In genomic region chr10:43304079-43304686, GRCh38 we compare ENCODE assay signal across 8 cellular contexts. TPM values are rescaled to one million over a fixed set of nuclear protein-coding genes. Genes with fewer than 3 reads are reported as not detected.
DNase-seq lines count a peak whose midpoint lies in the region; ATAC-seq, FAIRE-seq and TF ChIP-seq lines count a peak whose summit lies in the region.

No MANE protein-coding gene starts in this region.

- POLR2A ChIA-PET in CD4-positive, alpha-beta T cell (lab: Charles Lee), result interaction anchor here (1.2 to 1.7 kb wide), 3 partner anchors 10 to 44 kb away, joined by 3 to 5 read pairs (median 4); no protein-coding TSS in a partner anchor

- H3K4me3 ChIP-seq in fibroblast of mammary gland (ENCODE audit: control insufficient read depth, low read depth, low read length) (peak overlapping the region; percentile 27), pancreas (peak overlapping the region in 3 of 4 donors; percentile 9 to 42 (median 40))

- intact Hi-C loops in CD4-positive, alpha-beta T cell (cut with DNase I, micrococcal nuclease), result no loop called here
- intact Hi-C loops in pancreas (cut with DNase I), result no loop called here

- TF ChIP-seq CTCF in CD4-positive, alpha-beta T cell (IDR thresholded peaks at IDR 0.05), result no peak
- no peak for TF ChIP-seq CTCF in fibroblast of mammary gland (conservative IDR thresholded peaks at IDR 0.05; ENCODE audit: control insufficient read depth, insufficient read depth, low read depth, low read length)
- TF ChIP-seq CTCF in pancreas (IDR thresholded peaks at IDR 0.05), result no peak

- no peaks in the 10 kb centered on the region for H3K36me3 ChIP-seq in pancreas

- H3K27me3 Mint-ChIP-seq in CD4-positive, alpha-beta T cell, result peaks cover 8% of the 10 kb centered on the region
- no peaks in the 10 kb centered on the region for H3K27me3 Mint-ChIP-seq in T-helper 17 cell

- no peaks in the 10 kb centered on the region for H3K27me3 ChIP-seq in CD4-positive, alpha-beta T cell (ENCODE audit: control insufficient read depth, insufficient read depth, low read length)
- H3K27me3 ChIP-seq in pancreas, result no peaks in the 10 kb centered on the region

- H3K36me3 Mint-ChIP-seq in CD4-positive, alpha-beta T cell (ENCODE audit: low read depth), result no peaks in the 10 kb centered on the region
- H3K36me3 Mint-ChIP-seq in T-helper 17 cell (ENCODE audit: low read depth), result no peaks in the 10 kb centered on the region

- peak overlapping the region; percentile 29 for H3K27ac Mint-ChIP-seq in CD4-positive, alpha-beta T cell
- peak overlapping the region; percentile 45 for H3K27ac Mint-ChIP-seq in T-helper 17 cell

- CTCF ChIA-PET in CD4-positive, alpha-beta T cell (lab: Charles Lee), result interaction anchor here (0.6 to 3.2 kb wide), 2 partner anchors 12 to 53 kb away, joined by 3 to 17 read pairs; no protein-coding TSS in a partner anchor

- H3K9me3 ChIP-seq in CD4-positive, alpha-beta T cell (ENCODE audit: control insufficient read depth, low read length), result no peaks in the 10 kb centered on the region
- H3K9me3 ChIP-seq in T-helper 17 cell (ENCODE audit: control insufficient read depth, low read length, poor library complexity, severe bottlenecking) (no peaks in the 10 kb centered on the region), pancreas (no peaks in the 10 kb centered on the region)

- no peak for DNase-seq in CD4-positive, alpha-beta T cell
- DNase-seq in T-helper 17 cell (no peak), fibroblast of mammary gland (ENCODE audit: low read depth) (no peak), pancreas (no peak), AG08395 (ENCODE audit: low spot score) (no peak)
- no peak for DNase-seq in effector CD8-positive, alpha-beta T cell (lab: John Stamatoyannopoulos, UW)
- DNase-seq in stimulated activated CD4-positive, alpha-beta T cell treated with anti-CD3 and anti-CD28 coated beads, Interleukin-1b, Interleukin-23, amount 100 ng/mL, for 48 hours, result no peak

- FAIRE-seq in pancreas (lab: Jason Lieb, UNC), result no peak

- H3K9me3 Mint-ChIP-seq in CD4-positive, alpha-beta T cell, result no peaks in the 10 kb centered on the region

- no peak for ATAC-seq in CD4-positive, alpha-beta T cell (ENCODE audit: poor library complexity)
- ATAC-seq in T-helper 17 cell (no peak), pancreas (no peak), GM18907 (IDR thresholded peaks at IDR 0.05; ENCODE audit: unreplicated experiment) (no peak)

- peak overlapping the region; percentile 58 for H3K4me3 Mint-ChIP-seq in CD4-positive, alpha-beta T cell
- peak overlapping the region; percentile 82 for H3K4me3 Mint-ChIP-seq in T-helper 17 cell

- H3K4me1 ChIP-seq in pancreas, result peaks cover 0 to 3% (median 3%) of the 10 kb centered on the region in 3 donors

- no peak overlapping the region for H3K27ac ChIP-seq in CD4-positive, alpha-beta T cell (ENCODE audit: low read depth, low read length)
- no peak overlapping the region for H3K27ac ChIP-seq in pancreas

- H3K4me1 Mint-ChIP-seq in CD4-positive, alpha-beta T cell (ENCODE audit: low read depth), result peaks cover 56% of the 10 kb centered on the region
- peaks cover 43% of the 10 kb centered on the region for H3K4me1 Mint-ChIP-seq in T-helper 17 cell

- 55 to 68% methylated on average over 3 of the region's 3 CpGs for WGBS in pancreas, 2 donors

RNA-seq across cellular contexts. Expression of gene RASGEF1A, which starts 37.3 kb away (rescaled TPM):
- total RNA-seq in CD4-positive, alpha-beta T cell, result 1 to 10 TPM; 1.2 to 1.4 TPM
- total RNA-seq in T-helper 17 cell (1 to 10 TPM; 3.1 to 3.4 TPM), pancreas (1 to 10 TPM; 1.4 to 5.1 (median 3.1) TPM)
- polyA plus RNA-seq in pancreas, result 1 to 10 TPM; 1.4 to 5.2 TPM
